Comparison of ENCODE assay signal across 9 cellular contexts in the genomic region with DNA sequence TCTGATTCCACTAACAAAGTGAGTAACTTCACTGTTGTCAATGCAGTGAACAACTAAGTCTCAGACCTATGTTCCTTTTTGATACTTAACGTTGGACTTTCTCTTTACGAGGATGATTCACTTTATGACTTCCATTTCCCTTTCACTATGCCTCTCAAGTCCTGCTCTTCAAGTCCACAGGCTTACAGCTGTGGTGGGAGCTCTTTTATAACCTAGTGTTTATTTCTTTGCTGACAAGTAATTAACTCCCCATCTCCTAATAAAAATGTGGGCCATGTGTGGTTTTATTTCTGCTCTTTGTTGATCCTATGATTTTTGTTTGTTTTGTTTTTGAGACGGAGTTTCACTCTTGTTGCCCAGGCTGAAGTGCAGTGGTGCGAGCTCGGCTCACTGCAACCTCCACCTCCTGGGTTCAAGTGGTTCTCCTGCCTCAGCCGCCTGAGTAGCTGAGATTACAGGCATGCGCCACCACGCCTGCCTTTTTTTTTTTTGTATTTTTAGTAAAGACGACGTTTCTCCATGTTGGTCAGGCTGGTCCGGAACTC.
DNase-seq lines count a peak whose midpoint lies in the region; ATAC-seq and TF ChIP-seq lines count a peak whose summit lies in the region.
"Had no signal": no experiment of that assay in that cellular context is flagged by ENCODE, and none has a peak within 500 bp of the region (broad histone marks: within the 10 kb centered on the region; RNA-seq: fewer than 3 reads in every experiment).

No MANE protein-coding gene starts in this region.

- no peak overlapping the region for H3K9ac ChIP-seq in GM23248

- H3K4me1 Mint-ChIP-seq in CD4-positive, alpha-beta T cell (ENCODE audit: low read depth), result peaks cover 15% of the 10 kb centered on the region
- peaks cover 15 to 40% (median 21%) of the 10 kb centered on the region in 4 donors for H3K4me1 Mint-ChIP-seq in CD4-positive, alpha-beta memory T cell

- no peaks in the 10 kb centered on the region for H3K9me3 ChIP-seq in CD4-positive, alpha-beta T cell (ENCODE audit: control insufficient read depth, low read length)
- H3K9me3 ChIP-seq in GM23248 (ENCODE audit: low read depth) (no peaks in the 10 kb centered on the region), left lung (no peaks in the 10 kb centered on the region), OCI-LY7 (ENCODE audit: low read length) (no peaks in the 10 kb centered on the region)
- H3K9me3 ChIP-seq in CD4-positive, alpha-beta memory T cell (ENCODE audit: control insufficient read depth in 1 of 2, low read length in 2 of 2), result no peaks in the 10 kb centered on the region

- H2AFZ ChIP-seq in GM23248 (no peak overlapping the region), OCI-LY7 (ENCODE audit: low read length) (no peak overlapping the region)

- peaks cover 7% of the 10 kb centered on the region; the same call in 1 of the 2 replicates for H3K79me2 ChIP-seq in GM23248 (ENCODE audit: insufficient read depth)
- H3K79me2 ChIP-seq in OCI-LY7 (ENCODE audit: insufficient read depth, low read depth, low read length), result 0 out of 2 replicates have a peak, but pooled peaks cover 4% of the 10 kb centered on the region

- in situ Hi-C loops in GM23248 (cut with MboI), result no loop called here

- H3K4me3 ChIP-seq in GM23248, result no peak overlapping the region
- H3K4me3 ChIP-seq in left lung, result no peak overlapping the region
- H3K4me3 ChIP-seq in OCI-LY7 (ENCODE audit: low read depth, low read length, poor library complexity, severe bottlenecking), result no peak overlapping the region
- H3K4me3 ChIP-seq in CD4-positive, alpha-beta memory T cell (ENCODE audit: low read length in 2 of 2), result no peak overlapping the region

- TF ChIP-seq CTCF in CD4-positive, alpha-beta T cell (IDR thresholded peaks at IDR 0.05), result no peak
- TF ChIP-seq CTCF in left lung (IDR thresholded peaks at IDR 0.05), result no peak
- no peak for TF ChIP-seq CTCF in OCI-LY7 (conservative IDR thresholded peaks at IDR 0.05; ENCODE audit: low read length)

- no peaks in the 10 kb centered on the region for H3F3A ChIP-seq in GM23248 (ENCODE audit: insufficient read depth)

- H3K27ac Mint-ChIP-seq in CD4-positive, alpha-beta T cell, result peak overlapping the region; percentile 56
- peak overlapping the region in 3 of 7 donors; percentile 39 to 64 (median 57) for H3K27ac Mint-ChIP-seq in CD4-positive, alpha-beta memory T cell

- H3K27me3 Mint-ChIP-seq in CD4-positive, alpha-beta T cell, result no peaks in the 10 kb centered on the region
- H3K27me3 Mint-ChIP-seq in CD4-positive, alpha-beta memory T cell, result no peaks in the 10 kb centered on the region

- H3K4me2 ChIP-seq in GM23248 (ENCODE audit: unreplicated experiment) (no peak overlapping the region), OCI-LY7 (ENCODE audit: low read length) (no peak overlapping the region)

- no TSS peak for BruUV-seq in OCI-LY7 (replicated peaks; lab: Mats Ljungman, UMichigan)

- no peaks in the 10 kb centered on the region for H4K20me1 ChIP-seq in GM23248 (ENCODE audit: insufficient read depth)
- H4K20me1 ChIP-seq in OCI-LY7 (ENCODE audit: insufficient read depth, low read length), result no peaks in the 10 kb centered on the region

- no peak for DNase-seq in CD4-positive, alpha-beta T cell
- peak; percentile 34 for DNase-seq in GM23248
- peak; percentile 28 for DNase-seq in SW480 (ENCODE audit: low spot score)
- DNase-seq in left lung, result peak; percentile 31 to 53
- no peak for DNase-seq in OCI-LY7 (ENCODE audit: low spot score)
- DNase-seq in occipital lobe (lab: John Stamatoyannopoulos, UW), result no peak
- no peak for DNase-seq in CD4-positive, alpha-beta memory T cell
- DNase-seq in NCI-H82 (lab: John Stamatoyannopoulos, UW), result no peak
- DNase-seq: stimulated activated naive CD4-positive, alpha-beta T cell had no signal

- H3K9me2 ChIP-seq in GM23248 (ENCODE audit: insufficient read depth), result no peaks in the 10 kb centered on the region
- H3K9me2 ChIP-seq in OCI-LY7 (ENCODE audit: insufficient read depth, low read length), result no peaks in the 10 kb centered on the region

- H3K9me3 Mint-ChIP-seq in CD4-positive, alpha-beta T cell, result no peaks in the 10 kb centered on the region
- H3K9me3 Mint-ChIP-seq in CD4-positive, alpha-beta memory T cell, result no peaks in the 10 kb centered on the region

- 79 to 82% methylated on average over 11 of the region's 11 CpGs for WGBS in GM23248 (ENCODE audit: low coverage in 1 of 2, low lambda C conversion rate in 2 of 2, missing lambda C conversion rate in 2 of 2), 2 experiments

- H3K4me3 Mint-ChIP-seq in CD4-positive, alpha-beta T cell, result no peak overlapping the region
- peak overlapping the region in 3 of 8 donors; percentile 10 to 49 (median 18) for H3K4me3 Mint-ChIP-seq in CD4-positive, alpha-beta memory T cell

- CTCF ChIA-PET in CD4-positive, alpha-beta T cell (lab: Charles Lee), result no interaction called here
- CTCF ChIA-PET in OCI-LY7 (lab: Charles Lee; ENCODE audit: unreplicated experiment), result no interaction called here
- CTCF ChIA-PET in CD4-positive, alpha-beta memory T cell (lab: Charles Lee; ENCODE audit: partially characterized antibody), result interaction anchor here (1.3 kb wide), 1 partner anchor 329 kb away, joined by 3 read pairs; no protein-coding TSS in a partner anchor

- H3K36me3 ChIP-seq in GM23248 (ENCODE audit: low read depth) (peaks cover 38% of the 10 kb centered on the region), left lung (peaks cover 0 to 65% of the 10 kb centered on the region in 2 donors), OCI-LY7 (ENCODE audit: insufficient read depth, low read length) (peaks cover 95% of the 10 kb centered on the region)
- peaks cover 5% of the 10 kb centered on the region for H3K36me3 ChIP-seq in CD4-positive, alpha-beta memory T cell (ENCODE audit: insufficient read depth, low read length)

- ATAC-seq in CD4-positive, alpha-beta T cell (ENCODE audit: poor library complexity), result no peak
- ATAC-seq in left lung, result peak; percentile 69

- H3K4me1 ChIP-seq in GM23248 (ENCODE audit: insufficient read depth) (peaks cover 6% of the 10 kb centered on the region; the same call in 1 of the 2 replicates), left lung (peaks cover 0 to 6% of the 10 kb centered on the region in 2 donors), OCI-LY7 (ENCODE audit: insufficient read depth, low read length, poor library complexity, severe bottlenecking) (no peaks in the 10 kb centered on the region)
- peaks cover 17% of the 10 kb centered on the region for H3K4me1 ChIP-seq in CD4-positive, alpha-beta memory T cell (ENCODE audit: insufficient read depth, low read length)

- intact Hi-C loops in CD4-positive, alpha-beta T cell (cut with DNase I, micrococcal nuclease), result no loop called here
- intact Hi-C loops in left lung (cut with DNase I) (no loop called here), OCI-LY7 (cut with micrococcal nuclease; ENCODE audit: unreplicated experiment) (no loop called here)
- intact Hi-C loops in CD4-positive, alpha-beta memory T cell (cut with micrococcal nuclease), result no loop called here

- H3K27me3 ChIP-seq in CD4-positive, alpha-beta T cell (ENCODE audit: control insufficient read depth, insufficient read depth, low read length), result no peaks in the 10 kb centered on the region
- H3K27me3 ChIP-seq in GM23248 (replicated peaks; ENCODE audit: insufficient read depth), result no peaks in the 10 kb centered on the region
- H3K27me3 ChIP-seq in left lung, result no peaks in the 10 kb centered on the region
- H3K27me3 ChIP-seq in CD4-positive, alpha-beta memory T cell (ENCODE audit: insufficient read depth, low read length), result no peaks in the 10 kb centered on the region

- peaks cover 82% of the 10 kb centered on the region for H3K36me3 Mint-ChIP-seq in CD4-positive, alpha-beta T cell (ENCODE audit: low read depth)
- peaks cover 27 to 69% of the 10 kb centered on the region in 2 donors for H3K36me3 Mint-ChIP-seq in CD4-positive, alpha-beta memory T cell

- no peak overlapping the region for H3K27ac ChIP-seq in CD4-positive, alpha-beta T cell (ENCODE audit: low read depth, low read length)
- H3K27ac ChIP-seq in GM23248 (no peak overlapping the region), left lung (peak overlapping the region; percentile 55 to 63), OCI-LY7 (ENCODE audit: low read depth, low read length, poor library complexity, severe bottlenecking) (no peak overlapping the region)
- no peak overlapping the region for H3K27ac ChIP-seq in CD4-positive, alpha-beta memory T cell (ENCODE audit: low read depth, low read length)

- POLR2A ChIA-PET in CD4-positive, alpha-beta T cell (lab: Charles Lee), result no interaction called here
- POLR2A ChIA-PET in OCI-LY7 (lab: Charles Lee), result interaction anchor here (0.7 to 0.9 kb wide), 2 partner anchors 17 to 60 kb away, joined by 3 read pairs; no protein-coding TSS in a partner anchor
- POLR2A ChIA-PET in CD4-positive, alpha-beta memory T cell (lab: Charles Lee; ENCODE audit: partially characterized antibody), result no interaction called here

Comparison
In these comparisons a context has a peak if more than half of its experiments do, and no peak if none do; other contexts are left out.
1. DNase-seq: peak in GM23248 (single experiment), SW480 (single experiment) and left lung (2 of 2); none in CD4-positive, alpha-beta T cell (0 of 10), OCI-LY7 (single experiment), occipital lobe (single experiment), CD4-positive, alpha-beta memory T cell (0 of 5) and NCI-H82 (single experiment).
2. H3K27ac ChIP-seq: peak in left lung (2 of 2); none in CD4-positive, alpha-beta T cell (single experiment), GM23248 (single experiment), OCI-LY7 (single experiment) and CD4-positive, alpha-beta memory T cell (single experiment).